1 cellular context compared by ENCODE assay signal in genomic region chr9:6757132-6757987, GRCh38.
A peak's percentile ranks its signal among the peaks of the same experiment; 100 is the strongest.
TF ChIP-seq lines count a peak whose summit lies in the region.

Gene KDM4C, plus strand, starts transcription at chr9:6757973. Its CDS starts 35,016 bp downstream, at chr9:6792989.

TF ChIP-seq in HepG2, 621 proteins besides CTCF, POLR2A, EP300 and RAD21 (continued from another document and continues in another):
- TF ChIP-seq ZNF280D (CRISPR knock-in tag; IDR thresholded peaks at IDR 0.05): no peak
- TF ChIP-seq ZBTB49 (CRISPR knock-in tag; IDR thresholded peaks at IDR 0.05; ENCODE audit: borderline replicate concordance): no peak
- TF ChIP-seq SRSF9 (IDR thresholded peaks at IDR 0.05; ENCODE audit: borderline replicate concordance, insufficient read depth, low read depth, low read length, poor library complexity, severe bottlenecking): no peak
- peak; percentile 87 for TF ChIP-seq ZNF782 (CRISPR knock-in tag; IDR thresholded peaks at IDR 0.05; ENCODE audit: borderline replicate concordance)
- no peak for TF ChIP-seq GABPA (IDR thresholded peaks at IDR 0.05; ENCODE audit: low read depth, low read length)
- TF ChIP-seq GABPA (CRISPR knock-in tag; IDR thresholded peaks at IDR 0.05; ENCODE audit: low read depth): peak; percentile 59; the same call in 1 of the 2 replicates
- peak; percentile 62; the same call in 1 of the 2 replicates for TF ChIP-seq NKX3-1 (CRISPR knock-in tag; IDR thresholded peaks at IDR 0.05)
- peak; percentile 97 for TF ChIP-seq ZNF761 (CRISPR knock-in tag; conservative IDR thresholded peaks at IDR 0.05)
- peak; percentile 68; the same call in 1 of the 2 replicates for TF ChIP-seq ZNF264 (CRISPR knock-in tag; IDR thresholded peaks at IDR 0.05)
- no peak; the same call in 1 of the 2 replicates for TF ChIP-seq HNF4A (CRISPR knock-in tag; IDR thresholded peaks at IDR 0.05)
- TF ChIP-seq NR1H2 (CRISPR knock-in tag; IDR thresholded peaks at IDR 0.05; ENCODE audit: borderline replicate concordance, low read depth): no peak
- no peak; the same call in 1 of the 2 replicates for TF ChIP-seq ZNF766 (CRISPR knock-in tag; IDR thresholded peaks at IDR 0.05; ENCODE audit: borderline replicate concordance)
- peak; percentile 85 for TF ChIP-seq KMT2B (CRISPR knock-in tag; IDR thresholded peaks at IDR 0.05)
- peak; percentile 54 for TF ChIP-seq ZNF407 (CRISPR knock-in tag; IDR thresholded peaks at IDR 0.05; ENCODE audit: not compliant biosample characterization)
- TF ChIP-seq TP53 (CRISPR knock-in tag; conservative IDR thresholded peaks at IDR 0.05): no peak
- no peak for TF ChIP-seq NBN (conservative IDR thresholded peaks at IDR 0.05)
- no peak for TF ChIP-seq MAFF (IDR thresholded peaks at IDR 0.05; ENCODE audit: low read depth, low read length)
- TF ChIP-seq PTBP1 (IDR thresholded peaks at IDR 0.05; ENCODE audit: low read depth, low read length, poor library complexity, severe bottlenecking): no peak
- TF ChIP-seq KLF13 (CRISPR knock-in tag; IDR thresholded peaks at IDR 0.05): no peak
- no peak for TF ChIP-seq PRPF4 (IDR thresholded peaks at IDR 0.05; ENCODE audit: low read depth, low read length, poor library complexity, severe bottlenecking)
- TF ChIP-seq PHB2 (IDR thresholded peaks at IDR 0.05; ENCODE audit: partially characterized antibody): no peak
- peak; percentile 28; the same call in 1 of the 2 replicates for TF ChIP-seq MIER3 (CRISPR knock-in tag; IDR thresholded peaks at IDR 0.05; ENCODE audit: borderline replicate concordance)
- TF ChIP-seq ZNF318 (CRISPR knock-in tag; IDR thresholded peaks at IDR 0.05): peak; percentile 95
- peak; percentile 94; the same call in 1 of the 2 replicates for TF ChIP-seq ZNF788 (CRISPR knock-in tag; IDR thresholded peaks at IDR 0.05; ENCODE audit: borderline replicate concordance)
- TF ChIP-seq EEA1 (CRISPR knock-in tag; IDR thresholded peaks at IDR 0.05; ENCODE audit: borderline replicate concordance): peak; percentile 90
- TF ChIP-seq HINFP (CRISPR knock-in tag; IDR thresholded peaks at IDR 0.05; ENCODE audit: low read depth): peak; percentile 90
